25 cellular contexts compared by ENCODE assay signal in the genomic region with DNA sequence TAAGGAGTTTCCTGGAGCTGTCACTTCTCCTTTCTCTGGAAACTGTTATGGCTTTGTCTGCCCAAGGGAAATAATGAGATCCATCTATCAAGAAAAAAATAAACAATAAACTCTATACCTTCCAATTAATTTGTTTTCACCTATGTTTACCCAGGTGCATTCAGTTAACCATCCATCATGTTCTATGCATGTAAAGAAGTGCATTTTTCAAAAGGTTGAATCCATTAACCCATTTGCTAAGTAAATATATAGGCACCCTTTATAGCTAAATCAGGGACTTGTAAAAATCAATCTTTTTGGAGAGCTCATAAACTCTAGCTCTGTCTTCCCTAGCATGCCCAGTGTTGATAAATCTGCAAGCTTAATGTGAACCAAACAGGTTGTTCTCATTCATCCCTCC.
DNase-seq lines count a peak whose midpoint lies in the region; ATAC-seq and TF ChIP-seq lines count a peak whose summit lies in the region.
"Had no signal": no experiment of that assay in that cellular context is flagged by ENCODE, and none has a peak within 500 bp of the region (broad histone marks: within the 10 kb centered on the region; RNA-seq: fewer than 3 reads in every experiment).

No MANE protein-coding gene starts in this region.

- peaks cover 7% of the 10 kb centered on the region for H3K9me3 Mint-ChIP-seq in osteocyte (ENCODE audit: unreplicated experiment)
- H3K9me3 Mint-ChIP-seq: activated naive CD8-positive, alpha-beta T cell treated with anti-CD3 and anti-CD28 coated beads, Interleukin-2, amount 50 U/mL, for 24 hours; stimulated activated naive CD8-positive, alpha-beta T cell treated with anti-CD3 and anti-CD28 coated beads, Interleukin-15, Interleukin-2, amounts not matched to agents 100 ng/mL and 50 ng/mL, for 24 hours; T-helper 1 cell treated with Interleukin-12 subunit alpha and Interleukin-12 subunit beta and Interleukin-4 antibody, amounts not matched to agents 30 μg/mL and 1 μg/mL, for 36 hours had no signal

- TF ChIP-seq POLR2A in heart left ventricle (IDR thresholded peaks at IDR 0.05) (no peak), suprapubic skin (IDR thresholded peaks at IDR 0.05) (no peak)

- H3K4me3 Mint-ChIP-seq in osteocyte (ENCODE audit: unreplicated experiment) = no peak overlapping the region
- H3K4me3 Mint-ChIP-seq: activated CD4-positive, alpha-beta T cell treated with anti-CD3 and anti-CD28 coated beads for 36 hours; activated naive CD8-positive, alpha-beta T cell treated with anti-CD3 and anti-CD28 coated beads, Interleukin-2, amount 50 U/mL, for 24 hours; CD14-positive monocyte; stimulated activated naive CD8-positive, alpha-beta T cell treated with anti-CD3 and anti-CD28 coated beads, Interleukin-15, Interleukin-2, amounts not matched to agents 100 ng/mL and 50 ng/mL, for 24 hours; T-helper 1 cell treated with Interleukin-12 subunit alpha and Interleukin-12 subunit beta and Interleukin-4 antibody, amounts not matched to agents 30 μg/mL and 1 μg/mL, for 36 hours had no signal

- ATAC-seq in heart left ventricle = no peak
- ATAC-seq in HG02759 (IDR thresholded peaks at IDR 0.05; ENCODE audit: unreplicated experiment) = no peak
- ATAC-seq: activated CD4-positive, alpha-beta T cell treated with anti-CD3 and anti-CD28 coated beads for 36 hours; activated naive CD8-positive, alpha-beta T cell treated with anti-CD3 and anti-CD28 coated beads, Interleukin-2, amount 50 U/mL, for 24 hours; lower lobe of right lung; sciatic nerve had no signal

- peaks cover 43% of the 10 kb centered on the region for H3K4me1 Mint-ChIP-seq in osteocyte (ENCODE audit: unreplicated experiment)
- H3K4me1 Mint-ChIP-seq: CD14-positive monocyte had no signal

- DNase-seq in NCI-H1092 treated with DMSO at 0.1 percent for 48 hours (lab: John Stamatoyannopoulos, UW) (peak; percentile 96), NCI-H187 (lab: John Stamatoyannopoulos, UW) (peak; percentile 49 to 68), NCI-H510A treated with DMSO at 0.1 percent for 48 hours (lab: John Stamatoyannopoulos, UW) (peak; percentile 68), osteocyte (ENCODE audit: extremely low spot score, unreplicated experiment) (no peak), heart left ventricle (no peak), suprapubic skin (ENCODE audit: low spot score in 2 of 2) (no peak)
- DNase-seq: activated CD4-positive, alpha-beta T cell treated with anti-CD3 and anti-CD28 coated beads for 36 hours; activated CD8-positive, alpha-beta memory T cell treated with anti-CD3 and anti-CD28 coated beads for 24 hours; activated gamma-delta T cell; activated naive CD8-positive, alpha-beta T cell treated with anti-CD3 and anti-CD28 coated beads, Interleukin-2, amount 50 U/mL, for 24 hours; activated T-cell treated with anti-CD3 and anti-CD28 coated beads, Interleukin-2, amount 50 U/mL, for 1 hour; cerebellar nuclear complex; GDM1; kidney glomerular epithelial cell; lower lobe of right lung; MV-4-11; NCI-H446 treated with DMSO at 0.1 percent for 48 hours had no signal

- intact Hi-C loops in heart left ventricle (cut with DNase I) = loop anchor here in 2 of 10 donors (10.0 kb wide), 1 partner anchor 252 kb away; a partner anchor contains a TSS

- no peak overlapping the region for H3K4me3 ChIP-seq in heart left ventricle
- H3K4me3 ChIP-seq in suprapubic skin = no peak overlapping the region
- H3K4me3 ChIP-seq: lower lobe of right lung, thyroid gland had no signal

- H3K4me1 ChIP-seq in heart left ventricle (no peaks in the 10 kb centered on the region), suprapubic skin (no peaks in the 10 kb centered on the region)
- H3K4me1 ChIP-seq: lower lobe of right lung, parathyroid adenoma had no signal

- peaks cover 10% of the 10 kb centered on the region for H3K36me3 Mint-ChIP-seq in osteocyte (ENCODE audit: unreplicated experiment)
- H3K36me3 Mint-ChIP-seq: CD14-positive monocyte had no signal

- no peaks in the 10 kb centered on the region for H3K36me3 ChIP-seq in heart left ventricle
- no peaks in the 10 kb centered on the region for H3K36me3 ChIP-seq in suprapubic skin
- H3K36me3 ChIP-seq: lower lobe of right lung, thyroid gland had no signal

- TF ChIP-seq CTCF in osteocyte (IDR thresholded peaks at IDR 0.05) (no peak), heart left ventricle (IDR thresholded peaks at IDR 0.05) (no peak), suprapubic skin (IDR thresholded peaks at IDR 0.05) (no peak)

- H3K27me3 ChIP-seq in heart left ventricle = no peaks in the 10 kb centered on the region
- H3K27me3 ChIP-seq in suprapubic skin = no peaks in the 10 kb centered on the region
- H3K27me3 ChIP-seq: thyroid gland had no signal

- H3K27ac Mint-ChIP-seq in osteocyte (ENCODE audit: unreplicated experiment) = peak overlapping the region; percentile 80
- H3K27ac Mint-ChIP-seq: activated CD4-positive, alpha-beta T cell treated with anti-CD3 and anti-CD28 coated beads for 36 hours; activated naive CD8-positive, alpha-beta T cell treated with anti-CD3 and anti-CD28 coated beads, Interleukin-2, amount 50 U/mL, for 24 hours; CD14-positive monocyte; stimulated activated naive CD8-positive, alpha-beta T cell treated with anti-CD3 and anti-CD28 coated beads, Interleukin-15, Interleukin-2, amounts not matched to agents 100 ng/mL and 50 ng/mL, for 24 hours; T-helper 1 cell treated with Interleukin-12 subunit alpha and Interleukin-12 subunit beta and Interleukin-4 antibody, amounts not matched to agents 30 μg/mL and 1 μg/mL, for 36 hours had no signal

- TF ChIP-seq EP300 in suprapubic skin (IDR thresholded peaks at IDR 0.05) = no peak

- H3K27me3 Mint-ChIP-seq in osteocyte (ENCODE audit: unreplicated experiment) = no peaks in the 10 kb centered on the region
- H3K27me3 Mint-ChIP-seq: activated naive CD8-positive, alpha-beta T cell treated with anti-CD3 and anti-CD28 coated beads, Interleukin-2, amount 50 U/mL, for 24 hours; stimulated activated naive CD8-positive, alpha-beta T cell treated with anti-CD3 and anti-CD28 coated beads, Interleukin-15, Interleukin-2, amounts not matched to agents 100 ng/mL and 50 ng/mL, for 24 hours had no signal

- H3K9me3 ChIP-seq in heart left ventricle (no peaks in the 10 kb centered on the region), suprapubic skin (no peaks in the 10 kb centered on the region)
- H3K9me3 ChIP-seq: lower lobe of right lung, thyroid gland had no signal

- H3K27ac ChIP-seq in heart left ventricle (no peak overlapping the region), suprapubic skin (no peak overlapping the region)
- H3K27ac ChIP-seq: KMS-11, lower lobe of right lung, parathyroid adenoma, thyroid gland had no signal

Comparison
In these comparisons a context has a peak if more than half of its experiments do, and no peak if none do; other contexts are left out.
1. DNase-seq: peak in NCI-H1092 treated with DMSO at 0.1 percent for 48 hours (single experiment), NCI-H187 (2 of 2) and NCI-H510A treated with DMSO at 0.1 percent for 48 hours (single experiment); none in osteocyte (single experiment), heart left ventricle (0 of 5) and suprapubic skin (0 of 2).